In genomic region chr6:52517502-52518278, GRCh38 we compare ENCODE assay signal across 8 cellular contexts. TPM values are rescaled to one million over a fixed set of nuclear protein-coding genes. Genes with fewer than 3 reads are reported as not detected.
DNase-seq lines count a peak whose midpoint lies in the region; ATAC-seq and TF ChIP-seq lines count a peak whose summit lies in the region.

No MANE protein-coding gene starts in this region.

- peak; percentile 94 for ATAC-seq in GM19043 (IDR thresholded peaks at IDR 0.05; ENCODE audit: low read depth, unreplicated experiment)
- ATAC-seq in HG03457 (IDR thresholded peaks at IDR 0.05; ENCODE audit: unreplicated experiment) = peak; percentile 55

- TF ChIP-seq CTCF in BE2C (IDR thresholded peaks at IDR 0.05; ENCODE audit: low read depth, low read length) = no peak

- no peaks in the 10 kb centered on the region for H3K9me3 ChIP-seq in BE2C

- no peaks in the 10 kb centered on the region for H3K27me3 ChIP-seq in BE2C

- H3K4me3 ChIP-seq in BE2C (ENCODE audit: low read depth, low read length) = peak overlapping the region; percentile 35

- H3K36me3 ChIP-seq in BE2C = no peaks in the 10 kb centered on the region; the same call in 1 of the 2 replicates

- H3K4me1 ChIP-seq in BE2C = peaks cover 13% of the 10 kb centered on the region

- DNase-seq in BE2C = peak; percentile 90
- peak; percentile 76 for DNase-seq in SW480 (ENCODE audit: low spot score)
- DNase-seq in epithelial cell of prostate (ENCODE audit: low read depth, low spot score) = peak; percentile 43
- peak; percentile 38 for DNase-seq in midbrain (lab: John Stamatoyannopoulos, UW)
- peak; percentile 93 for DNase-seq in stromal cell of bone marrow (ENCODE audit: low read depth)
- no peak for DNase-seq in cortex of kidney (lab: John Stamatoyannopoulos, UW)

- H3K27ac ChIP-seq in epithelial cell of prostate = peak overlapping the region; percentile 22

RNA-seq across cellular contexts. Expression of gene TRAM2, which starts 59.2 kb away (rescaled TPM):
- 5.0 TPM for polyA plus RNA-seq in BE2C (2012; ENCODE audit: insufficient read depth, insufficient read length, low read depth)
